In genomic region chr9:22813520-22813919, GRCh38 we compare ENCODE assay signal across 10 cellular contexts.
A peak's percentile ranks its signal among the peaks of the same experiment; 100 is the strongest.
DNase-seq lines count a peak whose midpoint lies in the region; ATAC-seq, FAIRE-seq and TF ChIP-seq lines count a peak whose summit lies in the region.
"Had no signal": no experiment of that assay in that cellular context is flagged by ENCODE, and none has a peak within 500 bp of the region (broad histone marks: within the 10 kb centered on the region; RNA-seq: fewer than 3 reads in every experiment).

No MANE protein-coding gene starts in this region.

- TF ChIP-seq POLR2A in HepG2 (IDR thresholded peaks at IDR 0.05; ENCODE audit: insufficient read depth in 1 of 2, low read depth in 2 of 2, low read length in 2 of 2) (no peak), upper lobe of left lung (IDR thresholded peaks at IDR 0.05) (no peak)

- H3K27me3 ChIP-seq in HepG2 (ENCODE audit: control insufficient read depth in 1 of 2, insufficient read depth in 2 of 2, low read length in 2 of 2) (no peaks in the 10 kb centered on the region), upper lobe of left lung (no peaks in the 10 kb centered on the region)

- in situ Hi-C loops in HepG2 (cut with HindIII; ENCODE audit: extremely low pct_ligation_motif_present, low pct_unique_long_range_greater_than_20kb): no loop called here

- intact Hi-C loops in HepG2 (cut with micrococcal nuclease; ENCODE audit: unreplicated experiment): no loop called here

- H3K79me2 ChIP-seq in HepG2 (ENCODE audit: insufficient read depth, low read length): no peaks in the 10 kb centered on the region

- FAIRE-seq in HepG2 (lab: Jason Lieb, UNC): no peak
- FAIRE-seq: RCC 7860 had no signal

- BruUV-seq in HepG2 (replicated peaks; lab: Mats Ljungman, UMichigan): no TSS peak

- POLR2A ChIA-PET in HepG2 (lab: Yijun Ruan, JAX): no interaction called here

- CTCF ChIA-PET in HepG2 (lab: Yijun Ruan, JAX; ENCODE audit: low intra/inter-chr PET ratio, low total read pairs): no interaction called here

- DNase-seq in D341Med (ENCODE audit: low spot score) (peak; percentile 23), LNCaP clone FGC (ENCODE audit: low read depth) (peak; percentile 19), amniotic epithelial cell (ENCODE audit: low read depth) (peak; percentile 30), HepG2 (ENCODE audit: low spot score) (peak; percentile 2), upper lobe of left lung (no peak)
- DNase-seq in NK-92 treated with Interleukin-12 subunit alpha and Interleukin-12 subunit beta, amount 100 ng/mL, for 24 hours (lab: John Stamatoyannopoulos, UW): no peak
- DNase-seq: activated gamma-delta T cell treated with Interleukin-2 at 50 U/mL for 16 hours had no signal

- H3K4me1 ChIP-seq in HepG2 (ENCODE audit: insufficient read depth, low read length) (no peaks in the 10 kb centered on the region), upper lobe of left lung (no peaks in the 10 kb centered on the region)

- H3K9me3 ChIP-seq in HepG2 (ENCODE audit: low read length) (peaks cover 57% of the 10 kb centered on the region), upper lobe of left lung (no peaks in the 10 kb centered on the region)

- no peak overlapping the region for H3K4me3 ChIP-seq in LNCaP clone FGC (ENCODE audit: low read depth, low read length)
- no peak overlapping the region for H3K4me3 ChIP-seq in HepG2 (replicated peaks in 1 of 3; ENCODE audit: insufficient read depth in 1 of 3, low read depth in 2 of 3, low read length in 3 of 3)
- no peak overlapping the region for H3K4me3 ChIP-seq in upper lobe of left lung

- H4K20me1 ChIP-seq in HepG2 (ENCODE audit: insufficient read depth, low read length): no peaks in the 10 kb centered on the region

- no peak overlapping the region for H3K9ac ChIP-seq in HepG2 (ENCODE audit: insufficient read depth, low read depth, low read length)

- WGBS in HepG2 (ENCODE audit: low lambda C conversion rate): 50% methylated on average over 2 of the region's 2 CpGs
- WGBS in upper lobe of left lung, 2 donors: 76 to 79% methylated on average over 2 of the region's 2 CpGs

- no peak overlapping the region for H3K4me2 ChIP-seq in HepG2 (ENCODE audit: low read depth, low read length)

- H3K36me3 ChIP-seq in HepG2 (replicated peaks in 1 of 2; ENCODE audit: control insufficient read depth in 1 of 2, insufficient read depth in 2 of 2, low read length in 2 of 2) (no peaks in the 10 kb centered on the region), upper lobe of left lung (no peaks in the 10 kb centered on the region)

- no peak overlapping the region for H2AFZ ChIP-seq in HepG2 (ENCODE audit: low read length)

- ATAC-seq in HepG2 (no peak), HG03025 (IDR thresholded peaks at IDR 0.05; ENCODE audit: low FRiP score, unreplicated experiment) (no peak), GM18520 (IDR thresholded peaks at IDR 0.05; ENCODE audit: unreplicated experiment) (no peak), upper lobe of left lung (ENCODE audit: low FRiP score in 2 of 2) (no peak)

- H3K27ac ChIP-seq in HepG2 (ENCODE audit: extremely low read length, insufficient read depth, low read length) (no peak overlapping the region), upper lobe of left lung (no peak overlapping the region)

- TF ChIP-seq EP300 in HepG2 (IDR thresholded peaks at IDR 0.05; ENCODE audit: low read depth in 2 of 2, low read length in 2 of 2) (no peak), HepG2 (CRISPR knock-in tag; IDR thresholded peaks at IDR 0.05; ENCODE audit: borderline replicate concordance) (no peak), upper lobe of left lung (IDR thresholded peaks at IDR 0.05) (no peak)

- TF ChIP-seq RAD21 in HepG2 (CRISPR knock-in tag; IDR thresholded peaks at IDR 0.05): no peak

- TF ChIP-seq CTCF in LNCaP clone FGC (IDR thresholded peaks at IDR 0.05; ENCODE audit: control insufficient read depth, extremely low read depth, insufficient read depth) (peak; percentile 59), HepG2 (CRISPR knock-in tag; IDR thresholded peaks at IDR 0.05) (no peak), upper lobe of left lung (IDR thresholded peaks at IDR 0.05) (peak in 1 of 6 experiments; percentile 7)

TF ChIP-seq in HepG2, 621 proteins besides CTCF, POLR2A, EP300 and RAD21:
- TF ChIP-seq ZNF230 (CRISPR knock-in tag; IDR thresholded peaks at IDR 0.05) (no peak), ZNF605 (CRISPR knock-in tag; IDR thresholded peaks at IDR 0.05) (no peak), SRF (IDR thresholded peaks at IDR 0.05; ENCODE audit: low read depth, low read length) (no peak), ZNF501 (CRISPR knock-in tag; IDR thresholded peaks at IDR 0.05) (no peak), MEF2D (CRISPR knock-in tag; IDR thresholded peaks at IDR 0.05) (no peak), BRCA1 (CRISPR knock-in tag; IDR thresholded peaks at IDR 0.05) (no peak), IKZF1 (IDR thresholded peaks at IDR 0.05) (no peak), ARNTL (CRISPR knock-in tag; IDR thresholded peaks at IDR 0.05) (no peak), TBX2 (CRISPR knock-in tag; IDR thresholded peaks at IDR 0.05; ENCODE audit: borderline replicate concordance) (no peak), PLSCR1 (CRISPR knock-in tag; IDR thresholded peaks at IDR 0.05; ENCODE audit: borderline replicate concordance) (no peak), RARA (CRISPR knock-in tag; IDR thresholded peaks at IDR 0.05) (no peak), MED1 (CRISPR knock-in tag; IDR thresholded peaks at IDR 0.05) (no peak), ZGPAT (CRISPR knock-in tag; IDR thresholded peaks at IDR 0.05) (no peak), ZBTB7B (CRISPR knock-in tag; IDR thresholded peaks at IDR 0.05) (no peak), MEIS2 (CRISPR knock-in tag; IDR thresholded peaks at IDR 0.05) (no peak), KDM4B (CRISPR knock-in tag; IDR thresholded peaks at IDR 0.05) (no peak), SMAD1 (CRISPR knock-in tag; IDR thresholded peaks at IDR 0.05; ENCODE audit: borderline replicate concordance, low read depth) (no peak), ZSCAN29 (CRISPR knock-in tag; conservative IDR thresholded peaks at IDR 0.05) (no peak)

Comparison
In these comparisons a context has a peak if more than half of its experiments do, and no peak if none do; other contexts are left out.
1. DNase-seq: peak in D341Med (single experiment), LNCaP clone FGC (single experiment), amniotic epithelial cell (single experiment) and HepG2 (single experiment); none in NK-92 treated with Interleukin-12 subunit alpha and Interleukin-12 subunit beta, amount 100 ng/mL, for 24 hours (single experiment) and upper lobe of left lung (0 of 2).